In the genomic region with DNA sequence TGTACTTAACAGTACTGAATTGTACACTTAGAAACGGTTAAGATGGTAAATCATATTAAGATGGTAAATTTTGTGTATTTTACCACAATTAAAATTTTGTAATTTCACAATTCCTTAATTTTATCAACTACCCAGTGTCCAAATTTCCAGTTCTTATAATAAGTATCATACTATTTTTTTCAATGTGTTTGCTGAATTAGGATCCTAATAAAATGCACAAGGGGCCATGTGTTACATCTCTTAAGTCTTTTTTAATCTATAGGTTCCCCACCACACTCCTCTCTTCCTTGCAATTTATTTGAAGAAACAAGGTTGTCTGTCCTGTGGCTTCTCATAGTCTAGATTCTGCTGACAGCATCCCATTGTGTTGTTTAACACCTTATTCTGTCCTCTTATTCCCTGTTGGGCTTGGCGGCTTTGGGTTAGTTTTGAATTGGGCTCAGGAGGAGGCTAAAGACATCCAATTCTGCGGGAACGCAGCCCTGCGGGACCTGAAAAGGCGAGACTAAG, we compare ENCODE assay signal across 8 cellular contexts. TPM values are rescaled to one million over a fixed set of nuclear protein-coding genes. Genes with fewer than 3 reads are reported as not detected.
A peak's percentile ranks its signal among the peaks of the same experiment; 100 is the strongest.
DNase-seq lines count a peak whose midpoint lies in the region; ATAC-seq and TF ChIP-seq lines count a peak whose summit lies in the region.

No MANE protein-coding gene starts in this region.

- H3K27me3 ChIP-seq in WERI-Rb-1 (ENCODE audit: insufficient read depth, low read depth, severe bottlenecking) = no peaks in the 10 kb centered on the region
- H3K27me3 ChIP-seq in testis = no peaks in the 10 kb centered on the region

- H3K9me3 ChIP-seq in WERI-Rb-1 (ENCODE audit: severe bottlenecking) (no peaks in the 10 kb centered on the region), testis (no peaks in the 10 kb centered on the region)

- TF ChIP-seq POLR2A in testis (IDR thresholded peaks at IDR 0.05) = no peak

- intact Hi-C loops in testis (cut with DNase I; ENCODE audit: low total_unique reads) = no loop called here

- peak overlapping the region; percentile 97 for H3K27ac ChIP-seq in WERI-Rb-1
- H3K27ac ChIP-seq in testis = peak overlapping the region; percentile 91 to 92

- H3K4me1 ChIP-seq in testis = no peaks in the 10 kb centered on the region

- H3K4me3 ChIP-seq in WERI-Rb-1 (ENCODE audit: low read depth, low read length) (peak overlapping the region; percentile 90), iPS-11a (ENCODE audit: low read depth, low read length) (peak overlapping the region; percentile 77), testis (peak overlapping the region; percentile 63 to 80)

- TF ChIP-seq CTCF in WERI-Rb-1 (IDR thresholded peaks at IDR 0.05; ENCODE audit: low read depth, low read length) = no peak
- no peak for TF ChIP-seq CTCF in testis (IDR thresholded peaks at IDR 0.05)

- H3K36me3 ChIP-seq in WERI-Rb-1 (peaks cover 13% of the 10 kb centered on the region), testis (ENCODE audit: low read depth, missing control alignments) (no peaks in the 10 kb centered on the region)

- DNase-seq in WERI-Rb-1 (no peak), testis (no peak), T-helper 9 cell (no peak), MV-4-11 (lab: John Stamatoyannopoulos, UW) (no peak), COLO668 (lab: John Stamatoyannopoulos, UW; ENCODE audit: unreplicated experiment) (no peak)

- ATAC-seq in GM18502 (IDR thresholded peaks at IDR 0.05; ENCODE audit: poor library complexity, unreplicated experiment) (peak; percentile 46), HG02623 (IDR thresholded peaks at IDR 0.05; ENCODE audit: unreplicated experiment) (peak; percentile 27)

- 13 to 16% methylated on average over 3 to 6 of the region's 6 CpGs for WGBS in testis, 2 donors

RNA-seq across cellular contexts. Expression of gene SYAP1, which starts 0.5 kb away (rescaled TPM):
- 10 to 100 TPM; 15.6 to 17.1 TPM for total RNA-seq in testis
- polyA plus RNA-seq in testis (ENCODE audit: insufficient read depth, low read depth, low replicate concordance) = 9.0 TPM

RNA-seq across cellular contexts. Expression of gene CTPS2, which starts 6.4 kb away (rescaled TPM):
- total RNA-seq in testis = 1 to 10 TPM; 9.5 to 9.7 TPM
- polyA plus RNA-seq in testis (ENCODE audit: insufficient read depth, low read depth, low replicate concordance) = 3.2 TPM
